In genomic region chr11:37320921-37321320, GRCh38 we compare ENCODE assay signal across 30 cellular contexts.
A peak's percentile ranks its signal among the peaks of the same experiment; 100 is the strongest.
DNase-seq lines count a peak whose midpoint lies in the region; ATAC-seq, FAIRE-seq and TF ChIP-seq lines count a peak whose summit lies in the region.
"Had no signal": no experiment of that assay in that cellular context is flagged by ENCODE, and none has a peak within 500 bp of the region (broad histone marks: within the 10 kb centered on the region; RNA-seq: fewer than 3 reads in every experiment).

No MANE protein-coding gene starts in this region.

- no peak overlapping the region for H3K9ac ChIP-seq in astrocyte (ENCODE audit: low read length)
- H3K9ac ChIP-seq: GM23248 had no signal

- H3K4me2 ChIP-seq in astrocyte (ENCODE audit: low read length), result no peak overlapping the region

- no peaks in the 10 kb centered on the region for H3K36me3 ChIP-seq in astrocyte (ENCODE audit: insufficient read depth, low read length)
- H3K36me3 ChIP-seq: breast epithelium, right lobe of liver, stomach, thyroid gland had no signal

- H4K20me1 ChIP-seq in astrocyte (ENCODE audit: insufficient read depth, low read length), result no peaks in the 10 kb centered on the region

- H3K27ac ChIP-seq in astrocyte (ENCODE audit: low read depth, low read length), result no peak overlapping the region
- H3K27ac ChIP-seq: breast epithelium, GM23248, right lobe of liver, stomach, thyroid gland had no signal

- BruUV-seq in Calu3 (replicated peaks; lab: Mats Ljungman, UMichigan), result no TSS peak

- H3K9me3 Mint-ChIP-seq in Calu3 (ENCODE audit: low read depth, unreplicated experiment) (no peaks in the 10 kb centered on the region), astrocyte (ENCODE audit: unreplicated experiment) (peaks cover 2% of the 10 kb centered on the region)
- H3K9me3 Mint-ChIP-seq: mesothelial cell of epicardium had no signal

- no peak for ATAC-seq in GM21367 (IDR thresholded peaks at IDR 0.05; ENCODE audit: unreplicated experiment)
- ATAC-seq: activated CD8-positive, alpha-beta T cell treated with anti-CD3 and anti-CD28 coated beads, Interleukin-2, amount 10 ng/mL, durations not matched to agents 7 days and 5 days; activated T-helper 17 cell treated with anti-CD3 and anti-CD28 coated beads, Interleukin-2, amount 50 U/mL, for 72 hours had no signal

- no peaks in the 10 kb centered on the region for H3K36me3 Mint-ChIP-seq in Calu3 (ENCODE audit: insufficient read depth, unreplicated experiment)
- no peaks in the 10 kb centered on the region for H3K36me3 Mint-ChIP-seq in astrocyte (ENCODE audit: low read depth, unreplicated experiment)
- H3K36me3 Mint-ChIP-seq: CD4-positive, alpha-beta memory T cell; mesothelial cell of epicardium had no signal

- no peak for TF ChIP-seq CTCF in Calu3 (IDR thresholded peaks at IDR 0.05; ENCODE audit: unreplicated experiment)
- no peak for TF ChIP-seq CTCF in astrocyte (IDR thresholded peaks at IDR 0.05; ENCODE audit: insufficient read depth, low read depth, low read length)

- H3K4me1 Mint-ChIP-seq in Calu3 (ENCODE audit: low read depth, unreplicated experiment), result peaks cover 39% of the 10 kb centered on the region
- H3K4me1 Mint-ChIP-seq in astrocyte (ENCODE audit: low read depth, unreplicated experiment), result no peaks in the 10 kb centered on the region
- H3K4me1 Mint-ChIP-seq: activated T-helper 17 cell treated with anti-CD3 and anti-CD28 coated beads, Interleukin-2, amount 50 U/mL, for 72 hours; CD4-positive, alpha-beta memory T cell had no signal

- no peaks in the 10 kb centered on the region for H3K4me1 ChIP-seq in astrocyte (ENCODE audit: insufficient read depth, low read length)
- H3K4me1 ChIP-seq: breast epithelium, stomach, thyroid gland had no signal

- DNase-seq in Calu3 (peak; percentile 36), HT1080 (ENCODE audit: low read depth) (peak; percentile 27), astrocyte (ENCODE audit: low read depth) (peak; percentile 0), hepatic stellate cell (ENCODE audit: low spot score) (peak; percentile 5), NCI-H69 (lab: John Stamatoyannopoulos, UW) (no peak)
- DNase-seq in stimulated activated CD4-positive, alpha-beta T cell treated with anti-CD3 and anti-CD28 coated beads, Interleukin-2, amount 100 ng/mL, for 24 hours, result no peak
- no peak for DNase-seq in stimulated activated CD4-positive, alpha-beta T cell treated with anti-CD3 and anti-CD28 coated beads, Interleukin-2, amount 100 ng/mL, for 48 hours
- DNase-seq: activated CD4-positive, alpha-beta T cell treated with anti-CD3 and anti-CD28 coated beads for 4 hours; activated CD8-positive, alpha-beta T cell treated with anti-CD3 and anti-CD28 coated beads, Interleukin-2, amount 10 ng/mL, durations not matched to agents 7 days and 5 days; activated naive CD4-positive, alpha-beta T cell treated with anti-CD3 and anti-CD28 coated beads, Interleukin-2, amount 50 U/mL, for 16 hours; CD4-positive, alpha-beta memory T cell; DMS153; GDM1; GM23248; head of caudate nucleus; NCI-H1105; NCI-H1930; NCI-H524; right lobe of liver; SHP77; stimulated activated CD4-positive, alpha-beta T cell treated with anti-CD3 and anti-CD28 coated beads, Interleukin-4, amount 100 ng/mL, for 1 hour; stomach; thyroid gland had no signal

- H3K27ac Mint-ChIP-seq in Calu3 (ENCODE audit: unreplicated experiment), result peak overlapping the region; percentile 75
- no peak overlapping the region for H3K27ac Mint-ChIP-seq in astrocyte (ENCODE audit: unreplicated experiment)
- H3K27ac Mint-ChIP-seq: activated CD8-positive, alpha-beta T cell treated with anti-CD3 and anti-CD28 coated beads, Interleukin-2, amount 10 ng/mL, durations not matched to agents 7 days and 5 days; activated T-helper 17 cell treated with anti-CD3 and anti-CD28 coated beads, Interleukin-2, amount 50 U/mL, for 72 hours; CD4-positive, alpha-beta memory T cell; mesothelial cell of epicardium; progenitor cell of endocrine pancreas; T-helper 2 cell treated with Interferon-gamma antibody and Interleukin-4, amounts not matched to agents 5 μg/mL and 100 μg/mL, for 36 hours had no signal

- H3K4me3 ChIP-seq in astrocyte (ENCODE audit: insufficient read depth, low read depth, low read length), result no peak overlapping the region
- H3K4me3 ChIP-seq: breast epithelium, GM23248, right lobe of liver, stomach, thyroid gland had no signal

- CTCF ChIA-PET in Calu3 (lab: Charles Lee), result no interaction called here

- no peak overlapping the region for H3K4me3 Mint-ChIP-seq in Calu3 (ENCODE audit: low read depth, unreplicated experiment)
- H3K4me3 Mint-ChIP-seq in astrocyte (ENCODE audit: unreplicated experiment), result no peak overlapping the region
- H3K4me3 Mint-ChIP-seq: activated CD8-positive, alpha-beta T cell treated with anti-CD3 and anti-CD28 coated beads, Interleukin-2, amount 10 ng/mL, durations not matched to agents 7 days and 5 days; activated T-helper 17 cell treated with anti-CD3 and anti-CD28 coated beads, Interleukin-2, amount 50 U/mL, for 72 hours; CD4-positive, alpha-beta memory T cell; mesothelial cell of epicardium; T-helper 2 cell treated with Interferon-gamma antibody and Interleukin-4, amounts not matched to agents 5 μg/mL and 100 μg/mL, for 36 hours had no signal

- H3K9me3 ChIP-seq in astrocyte (ENCODE audit: insufficient read depth, low read depth, low read length), result no peaks in the 10 kb centered on the region
- H3K9me3 ChIP-seq: breast epithelium, right lobe of liver, stomach, thyroid gland had no signal

- H2AFZ ChIP-seq in astrocyte (ENCODE audit: low read depth, low read length), result no peak overlapping the region
- H2AFZ ChIP-seq: GM23248 had no signal

- no peaks in the 10 kb centered on the region for H3K79me2 ChIP-seq in astrocyte (ENCODE audit: insufficient read depth, low read length)

- no peak for FAIRE-seq in astrocyte (lab: Jason Lieb, UNC)
- FAIRE-seq: keratinocyte had no signal

- no peaks in the 10 kb centered on the region for H3K27me3 Mint-ChIP-seq in Calu3 (ENCODE audit: unreplicated experiment)
- no peaks in the 10 kb centered on the region for H3K27me3 Mint-ChIP-seq in astrocyte (ENCODE audit: low read depth, unreplicated experiment)
- H3K27me3 Mint-ChIP-seq: activated T-helper 17 cell treated with anti-CD3 and anti-CD28 coated beads, Interleukin-2, amount 50 U/mL, for 72 hours; CD4-positive, alpha-beta memory T cell; progenitor cell of endocrine pancreas had no signal

- no peaks in the 10 kb centered on the region for H3K27me3 ChIP-seq in astrocyte (ENCODE audit: insufficient read depth, low read length)
- H3K27me3 ChIP-seq: breast epithelium, right lobe of liver, stomach, thyroid gland had no signal

- intact Hi-C loops in Calu3 (cut with micrococcal nuclease; ENCODE audit: unreplicated experiment), result loop anchor here (10.0 kb wide), 1 partner anchor 184 kb away; no protein-coding TSS in a partner anchor

Comparison
In these comparisons a context has a peak if more than half of its experiments do, and no peak if none do; other contexts are left out.
1. DNase-seq: peak in Calu3 (single experiment), HT1080 (single experiment), astrocyte (single experiment) and hepatic stellate cell (single experiment); none in stimulated activated CD4-positive, alpha-beta T cell treated with anti-CD3 and anti-CD28 coated beads, Interleukin-2, amount 100 ng/mL, for 24 hours (0 of 2), stimulated activated CD4-positive, alpha-beta T cell treated with anti-CD3 and anti-CD28 coated beads, Interleukin-2, amount 100 ng/mL, for 48 hours (0 of 2) and NCI-H69 (single experiment).